8 cellular contexts compared by ENCODE assay signal in genomic region chr1:202379884-202380529, GRCh38. TPM values are rescaled to one million over a fixed set of nuclear protein-coding genes. Genes with fewer than 3 reads are reported as not detected.
A peak's percentile ranks its signal among the peaks of the same experiment; 100 is the strongest.
DNase-seq lines count a peak whose midpoint lies in the region; ATAC-seq and TF ChIP-seq lines count a peak whose summit lies in the region.
"Not testable (repeated sequence)": the region's sequence is repeated elsewhere in the genome, so short reads cannot be mapped to it uniquely, and the experiment has no call there.

No MANE protein-coding gene starts in this region.

- not testable (repeated sequence) for H3K36me3 ChIP-seq in left lung, prostate gland

- ATAC-seq in WTC11 (peak; percentile 87), left lung (peak; percentile 84)
- ATAC-seq in activated naive CD8-positive, alpha-beta T cell treated with anti-CD3 and anti-CD28 coated beads, Interleukin-2, amount 50 U/mL, for 24 hours: peak; percentile 88

- in situ Hi-C loops in ACHN (cut with HindIII; ENCODE audit: low pct_ligation_motif_present, low pct_unique_long_range_greater_than_20kb, low sequenced_read_pairs): not testable (repeated sequence)

- not testable (repeated sequence) for H3K4me1 ChIP-seq in left lung; prostate gland (replicated peaks)

- not testable (repeated sequence) for H3K27me3 Mint-ChIP-seq in WTC11 (ENCODE audit: low read depth); activated naive CD8-positive, alpha-beta T cell treated with anti-CD3 and anti-CD28 coated beads, Interleukin-2, amount 50 U/mL, for 24 hours; endothelial cell (ENCODE audit: unreplicated experiment)

- not testable (repeated sequence) for H3K27ac ChIP-seq in left lung
- peak overlapping the region; percentile 81 to 85 for H3K27ac ChIP-seq in prostate gland

- peak overlapping the region; percentile 42 for H3K4me3 Mint-ChIP-seq in WTC11
- H3K4me3 Mint-ChIP-seq in activated naive CD8-positive, alpha-beta T cell treated with anti-CD3 and anti-CD28 coated beads, Interleukin-2, amount 50 U/mL, for 24 hours: peak overlapping the region; percentile 10
- H3K4me3 Mint-ChIP-seq in endothelial cell (ENCODE audit: unreplicated experiment): not testable (repeated sequence)

- H3K27ac Mint-ChIP-seq in WTC11: peak overlapping the region; percentile 81
- H3K27ac Mint-ChIP-seq in activated naive CD8-positive, alpha-beta T cell treated with anti-CD3 and anti-CD28 coated beads, Interleukin-2, amount 50 U/mL, for 24 hours; endothelial cell (ENCODE audit: unreplicated experiment): not testable (repeated sequence)

- DNase-seq in ACHN (peak; percentile 52), H4 (ENCODE audit: low spot score) (peak; percentile 6), NCI-H2029 treated with DMSO at 0.1 percent for 48 hours (lab: John Stamatoyannopoulos, UW) (peak; percentile 20), prostate gland (ENCODE audit: low spot score) (peak; percentile 77)
- not testable (repeated sequence) for DNase-seq in WTC11 (ENCODE audit: low spot score); activated naive CD8-positive, alpha-beta T cell treated with anti-CD3 and anti-CD28 coated beads, Interleukin-2, amount 50 U/mL, for 24 hours; endothelial cell (ENCODE audit: low spot score); left lung

- POLR2A ChIA-PET in WTC11 (lab: Charles Lee): not testable (repeated sequence)

- intact Hi-C loops in left lung (cut with DNase I); prostate gland (cut with DNase I): not testable (repeated sequence)

- H3K27me3 ChIP-seq in left lung; prostate gland (replicated peaks; ENCODE audit: insufficient read depth): not testable (repeated sequence)

- H3K4me3 ChIP-seq in left lung, prostate gland: not testable (repeated sequence)

- 28% methylated on average over 4 of the region's 4 CpGs for WGBS in prostate gland

- not testable (repeated sequence) for H3K36me3 Mint-ChIP-seq in WTC11; activated naive CD8-positive, alpha-beta T cell treated with anti-CD3 and anti-CD28 coated beads, Interleukin-2, amount 50 U/mL, for 24 hours (ENCODE audit: low read depth); endothelial cell (ENCODE audit: low read depth, unreplicated experiment)

- not testable (repeated sequence) for TF ChIP-seq POLR2A in prostate gland (IDR thresholded peaks at IDR 0.05)

- TF ChIP-seq CTCF in WTC11 (IDR thresholded peaks at IDR 0.05); left lung (IDR thresholded peaks at IDR 0.05): not testable (repeated sequence)
- peak; percentile 11 for TF ChIP-seq CTCF in endothelial cell (IDR thresholded peaks at IDR 0.05; ENCODE audit: unreplicated experiment)
- peak in 3 of 4 experiments; percentile 33 to 77 (median 48) for TF ChIP-seq CTCF in prostate gland (IDR thresholded peaks at IDR 0.05)

- peaks cover 38% of the 10 kb centered on the region for H3K4me1 Mint-ChIP-seq in WTC11
- peaks cover 22% of the 10 kb centered on the region for H3K4me1 Mint-ChIP-seq in activated naive CD8-positive, alpha-beta T cell treated with anti-CD3 and anti-CD28 coated beads, Interleukin-2, amount 50 U/mL, for 24 hours
- H3K4me1 Mint-ChIP-seq in endothelial cell (ENCODE audit: unreplicated experiment): not testable (repeated sequence)

- not testable (repeated sequence) for H3K9me3 ChIP-seq in left lung, prostate gland

- CTCF ChIA-PET in WTC11 (lab: Charles Lee): not testable (repeated sequence)

- not testable (repeated sequence) for H3K9me3 Mint-ChIP-seq in WTC11; activated naive CD8-positive, alpha-beta T cell treated with anti-CD3 and anti-CD28 coated beads, Interleukin-2, amount 50 U/mL, for 24 hours; endothelial cell (ENCODE audit: unreplicated experiment)

RNA-seq across cellular contexts. Expression of gene PPP1R12B, which starts 31.5 kb away (rescaled TPM):
- 4.7 and 5.7 TPM in 2 replicates for total RNA-seq in H4 (2014; rRNA removed; shearing (Covaris generic))
- 19.2 to 22.6 TPM (median 19.8 TPM) in 3 replicates for total RNA-seq in WTC11 (2021)
- 7.2 TPM for total RNA-seq in endothelial cell (ENCODE audit: unreplicated experiment)
- 10 to 100 TPM; 41.6 to 45.9 TPM for total RNA-seq in left lung
- total RNA-seq in prostate gland: 100 to 1,000 TPM; 116 to 179 TPM

RNA-seq across cellular contexts. Expression of gene UBE2T, which starts 38.3 kb away (rescaled TPM):
- 239 and 293 TPM in 2 replicates for total RNA-seq in H4 (2014; rRNA removed; shearing (Covaris generic))
- 43.9 to 51.6 TPM (median 49.8 TPM) in 3 replicates for total RNA-seq in WTC11 (2021)
- total RNA-seq in endothelial cell (ENCODE audit: unreplicated experiment): 10.4 TPM
- total RNA-seq in left lung: 10 to 100 TPM; 10.9 to 11.9 TPM
- 10 to 100 TPM in 1 of 2 donors, 1 to 10 TPM in 1; 6.8 to 15.1 TPM for total RNA-seq in prostate gland
